Comparison of ENCODE assay signal across 39 cellular contexts in the genomic region with DNA sequence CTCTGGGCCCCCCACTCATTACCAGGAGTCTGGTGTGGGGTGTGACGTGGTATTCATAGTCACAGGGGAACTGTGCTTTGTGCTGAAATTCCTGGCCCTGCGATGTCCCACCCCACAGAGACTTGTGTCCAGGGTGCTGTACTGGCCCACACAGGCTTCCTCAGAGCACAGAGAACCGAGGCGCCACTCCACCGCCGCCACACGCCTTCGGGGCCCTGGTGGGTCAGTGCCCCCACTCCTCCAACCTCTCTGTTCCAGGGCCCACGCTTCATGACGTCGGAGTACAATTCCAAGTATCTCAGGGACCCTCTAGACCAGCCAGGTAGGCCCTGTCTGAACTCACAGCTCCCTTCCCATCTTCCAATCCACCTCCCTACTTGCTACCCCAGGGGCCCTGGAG. TPM values are rescaled to one million over a fixed set of nuclear protein-coding genes. Genes with fewer than 3 reads are reported as not detected.
"Had no signal": no experiment of that assay in that cellular context is flagged by ENCODE, and none has a peak within 500 bp of the region (broad histone marks: within the 10 kb centered on the region; RNA-seq: fewer than 3 reads in every experiment).

No MANE protein-coding gene starts in this region.

- H3K9me3 Mint-ChIP-seq: activated CD4-positive, alpha-beta memory T cell treated with anti-CD3 and anti-CD28 coated beads for 36 hours; activated CD4-positive, alpha-beta T cell treated with anti-CD3 and anti-CD28 coated beads, Interleukin-2, amount 10 ng/mL, durations not matched to agents 24 days and 14 days; activated CD8-positive, alpha-beta T cell treated with anti-CD3 and anti-CD28 coated beads for 36 hours; activated naive CD4-positive, alpha-beta T cell treated with anti-CD3 and anti-CD28 coated beads for 36 hours; activated naive CD4-positive, alpha-beta T cell treated with anti-CD3 and anti-CD28 coated beads, Interleukin-2, amount 50 U/mL, for 72 hours; activated naive CD8-positive, alpha-beta T cell treated with anti-CD3 and anti-CD28 coated beads for 36 hours; activated T-cell treated with anti-CD3 and anti-CD28 coated beads, Interleukin-2, amount 50 U/mL, for 4 hours; activated T-cell treated with anti-CD3 and anti-CD28 coated beads, Interleukin-2, amount 50 U/mL, for 72 hours; activated T-helper 1 cell treated with anti-CD3 and anti-CD28 coated beads, Interleukin-12 subunit alpha, Interleukin-12 subunit beta, Interleukin-2, Interleukin-4 antibody, amounts not matched to agents 30 ng/mL and 10 ng/mL and 1 ng/mL, durations not matched to agents 14 hours and 24 hours and 36 hours; activated T-helper 17 cell treated with anti-CD3 and anti-CD28 coated beads, Interleukin-2, amount 50 U/mL, for 72 hours; T-cell; T-helper 2 cell treated with Interferon-gamma antibody and Interleukin-4, amounts not matched to agents 5 μg/mL and 100 μg/mL, for 36 hours; WTC11 had no signal

- ATAC-seq: activated CD8-positive, alpha-beta T cell treated with anti-CD3 and anti-CD28 coated beads for 36 hours; activated naive CD4-positive, alpha-beta T cell treated with anti-CD3 and anti-CD28 coated beads, Interleukin-2, amount 50 U/mL, for 72 hours; activated T-cell treated with anti-CD3 and anti-CD28 coated beads, Interleukin-2, amount 50 U/mL, for 4 hours; activated T-cell treated with anti-CD3 and anti-CD28 coated beads, Interleukin-2, amount 50 U/mL, for 72 hours; activated T-helper 17 cell treated with anti-CD3 and anti-CD28 coated beads, Interleukin-2, amount 50 U/mL, for 72 hours; body of pancreas; T-cell; WTC11 had no signal

- H3K27me3 ChIP-seq: adrenal gland, body of pancreas, brain microvascular endothelial cell, breast epithelium had no signal

- H3K27ac ChIP-seq: adrenal gland, body of pancreas, brain microvascular endothelial cell, breast epithelium, WERI-Rb-1 had no signal

- H3K4me3 ChIP-seq: adrenal gland, body of pancreas, breast epithelium had no signal

- DNase-seq: activated CD4-positive, alpha-beta memory T cell treated with anti-CD3 and anti-CD28 coated beads for 36 hours; activated CD4-positive, alpha-beta T cell treated with anti-CD3 and anti-CD28 coated beads for 4 hours; activated CD4-positive, alpha-beta T cell treated with anti-CD3 and anti-CD28 coated beads, Interleukin-2, amount 10 ng/mL, durations not matched to agents 24 days and 14 days; activated CD4-positive, alpha-beta T cell treated with anti-CD3 and anti-CD28 coated beads, Interleukin-2, amount 50 U/mL, for 1 hour; activated CD4-positive, alpha-beta T cell treated with anti-CD3 and anti-CD28 coated beads, Interleukin-2, amount 50 U/mL, for 4 hours; activated CD4-positive, CD25-positive, alpha-beta regulatory T cell; activated CD4-positive, CD25-positive, alpha-beta regulatory T cell treated with anti-CD3 and anti-CD28 coated beads, Interleukin-2, amount 50 U/mL, for 72 hours; activated CD8-positive, alpha-beta memory T cell treated with anti-CD3 and anti-CD28 coated beads, Interleukin-2, amount 50 U/mL, for 4 hours; activated CD8-positive, alpha-beta T cell treated with anti-CD3 and anti-CD28 coated beads for 36 hours; activated effector memory CD4-positive, alpha-beta T cell treated with anti-CD3 and anti-CD28 coated beads, Interleukin-2, amount 50 U/mL, for 16 hours; activated gamma-delta T cell treated with Interleukin-2 at 50 U/mL for 16 hours; activated naive CD4-positive, alpha-beta T cell; activated naive CD4-positive, alpha-beta T cell treated with anti-CD3 and anti-CD28 coated beads for 36 hours; activated naive CD4-positive, alpha-beta T cell treated with anti-CD3 and anti-CD28 coated beads, Interleukin-2, amount 50 U/mL, for 16 hours; activated naive CD8-positive, alpha-beta T cell treated with anti-CD3 and anti-CD28 coated beads for 36 hours; activated T-cell treated with anti-CD3 and anti-CD28 coated beads for 4 hours; activated T-cell treated with anti-CD3 and anti-CD28 coated beads, Interleukin-2, amount 50 U/mL, for 1 hour; activated T-cell treated with anti-CD3 and anti-CD28 coated beads, Interleukin-2, amount 50 U/mL, for 4 hours; activated T-cell treated with anti-CD3 and anti-CD28 coated beads, Interleukin-2, amount 50 U/mL, for 72 hours; adrenal gland; amniotic stem cell; aorta; body of pancreas; brain microvascular endothelial cell; central memory CD4-positive, alpha-beta T cell; T-cell; T-helper 2 cell; T-helper 9 cell; WERI-Rb-1 had no signal

- H3K4me1 Mint-ChIP-seq: activated CD4-positive, alpha-beta T cell treated with anti-CD3 and anti-CD28 coated beads, Interleukin-2, amount 10 ng/mL, durations not matched to agents 24 days and 14 days; activated naive CD8-positive, alpha-beta T cell treated with anti-CD3 and anti-CD28 coated beads for 36 hours had no signal

- H3K9me3 ChIP-seq: adrenal gland, body of pancreas, breast epithelium had no signal

- H3K27ac Mint-ChIP-seq: activated CD4-positive, alpha-beta memory T cell treated with anti-CD3 and anti-CD28 coated beads for 36 hours; activated CD4-positive, alpha-beta T cell treated with anti-CD3 and anti-CD28 coated beads, Interleukin-2, amount 10 ng/mL, durations not matched to agents 24 days and 14 days; activated CD8-positive, alpha-beta T cell treated with anti-CD3 and anti-CD28 coated beads for 36 hours; activated naive CD4-positive, alpha-beta T cell treated with anti-CD3 and anti-CD28 coated beads for 36 hours; activated naive CD4-positive, alpha-beta T cell treated with anti-CD3 and anti-CD28 coated beads, Interleukin-2, amount 50 U/mL, for 72 hours; activated naive CD8-positive, alpha-beta T cell treated with anti-CD3 and anti-CD28 coated beads for 36 hours; activated T-cell treated with anti-CD3 and anti-CD28 coated beads, Interleukin-2, amount 50 U/mL, for 72 hours; activated T-helper 1 cell treated with anti-CD3 and anti-CD28 coated beads, Interleukin-12 subunit alpha, Interleukin-12 subunit beta, Interleukin-2, Interleukin-4 antibody, amounts not matched to agents 30 ng/mL and 10 ng/mL and 1 ng/mL, durations not matched to agents 14 hours and 24 hours and 36 hours; activated T-helper 17 cell treated with anti-CD3 and anti-CD28 coated beads, Interleukin-2, amount 50 U/mL, for 72 hours; T-cell; T-helper 2 cell treated with Interferon-gamma antibody and Interleukin-4, amounts not matched to agents 5 μg/mL and 100 μg/mL, for 36 hours; WTC11 had no signal

- FAIRE-seq: astrocyte, TTC549 had no signal

- H3K4me3 Mint-ChIP-seq: activated CD4-positive, alpha-beta memory T cell treated with anti-CD3 and anti-CD28 coated beads for 36 hours; activated CD4-positive, alpha-beta T cell treated with anti-CD3 and anti-CD28 coated beads, Interleukin-2, amount 10 ng/mL, durations not matched to agents 24 days and 14 days; activated CD8-positive, alpha-beta T cell treated with anti-CD3 and anti-CD28 coated beads for 36 hours; activated naive CD4-positive, alpha-beta T cell treated with anti-CD3 and anti-CD28 coated beads for 36 hours; activated naive CD8-positive, alpha-beta T cell treated with anti-CD3 and anti-CD28 coated beads for 36 hours; activated T-cell treated with anti-CD3 and anti-CD28 coated beads, Interleukin-2, amount 50 U/mL, for 4 hours; activated T-cell treated with anti-CD3 and anti-CD28 coated beads, Interleukin-2, amount 50 U/mL, for 72 hours; activated T-helper 1 cell treated with anti-CD3 and anti-CD28 coated beads, Interleukin-12 subunit alpha, Interleukin-12 subunit beta, Interleukin-2, Interleukin-4 antibody, amounts not matched to agents 30 ng/mL and 10 ng/mL and 1 ng/mL, durations not matched to agents 14 hours and 24 hours and 36 hours; activated T-helper 17 cell treated with anti-CD3 and anti-CD28 coated beads, Interleukin-2, amount 50 U/mL, for 72 hours; T-cell; T-helper 2 cell treated with Interferon-gamma antibody and Interleukin-4, amounts not matched to agents 5 μg/mL and 100 μg/mL, for 36 hours; WTC11 had no signal

- H3K36me3 Mint-ChIP-seq: activated naive CD4-positive, alpha-beta T cell treated with anti-CD3 and anti-CD28 coated beads, Interleukin-2, amount 50 U/mL, for 72 hours had no signal

- H3K36me3 ChIP-seq: adrenal gland, brain microvascular endothelial cell, breast epithelium, WERI-Rb-1 had no signal

- H3K27me3 Mint-ChIP-seq: activated CD4-positive, alpha-beta T cell treated with anti-CD3 and anti-CD28 coated beads, Interleukin-2, amount 10 ng/mL, durations not matched to agents 24 days and 14 days; activated naive CD8-positive, alpha-beta T cell treated with anti-CD3 and anti-CD28 coated beads for 36 hours had no signal

RNA-seq across cellular contexts. Expression of a gene that starts 23.5 kb away (rescaled TPM):
- total RNA-seq: activated CD4-positive, alpha-beta memory T cell treated with anti-CD3 and anti-CD28 coated beads for 36 hours; activated CD8-positive, alpha-beta memory T cell treated with anti-CD3 and anti-CD28 coated beads for 36 hours; activated CD8-positive, alpha-beta T cell treated with anti-CD3 and anti-CD28 coated beads for 36 hours; activated naive CD4-positive, alpha-beta T cell treated with anti-CD3 and anti-CD28 coated beads for 36 hours; activated naive CD4-positive, alpha-beta T cell treated with anti-CD3 and anti-CD28 coated beads, Interleukin-2, amount 50 U/mL, for 72 hours; activated naive CD8-positive, alpha-beta T cell treated with anti-CD3 and anti-CD28 coated beads for 36 hours; activated T-cell treated with anti-CD3 and anti-CD28 coated beads, Interleukin-2, amount 50 U/mL, for 4 hours; activated T-cell treated with anti-CD3 and anti-CD28 coated beads, Interleukin-2, amount 50 U/mL, for 72 hours; activated T-helper 1 cell treated with anti-CD3 and anti-CD28 coated beads, Interleukin-12 subunit alpha, Interleukin-12 subunit beta, Interleukin-2, Interleukin-4 antibody, amounts not matched to agents 30 ng/mL and 10 ng/mL and 1 ng/mL, durations not matched to agents 14 hours and 24 hours and 36 hours; activated T-helper 17 cell treated with anti-CD3 and anti-CD28 coated beads, Interleukin-2, amount 50 U/mL, for 72 hours; T-helper 1 cell treated with Interleukin-12 subunit alpha and Interleukin-12 subunit beta and Interleukin-4 antibody, amounts not matched to agents 30 ng/mL and 1 ng/mL, for 36 hours had no signal
